1 cellular context compared by ENCODE assay signal in genomic region chr3:45693941-45694521, GRCh38.
TF ChIP-seq lines count a peak whose summit lies in the region.

No MANE protein-coding gene starts in this region.

TF ChIP-seq in HCT116, 20 proteins besides CTCF, POLR2A, EP300 and RAD21 (continued from another document):
- TF ChIP-seq, protein P1, sequence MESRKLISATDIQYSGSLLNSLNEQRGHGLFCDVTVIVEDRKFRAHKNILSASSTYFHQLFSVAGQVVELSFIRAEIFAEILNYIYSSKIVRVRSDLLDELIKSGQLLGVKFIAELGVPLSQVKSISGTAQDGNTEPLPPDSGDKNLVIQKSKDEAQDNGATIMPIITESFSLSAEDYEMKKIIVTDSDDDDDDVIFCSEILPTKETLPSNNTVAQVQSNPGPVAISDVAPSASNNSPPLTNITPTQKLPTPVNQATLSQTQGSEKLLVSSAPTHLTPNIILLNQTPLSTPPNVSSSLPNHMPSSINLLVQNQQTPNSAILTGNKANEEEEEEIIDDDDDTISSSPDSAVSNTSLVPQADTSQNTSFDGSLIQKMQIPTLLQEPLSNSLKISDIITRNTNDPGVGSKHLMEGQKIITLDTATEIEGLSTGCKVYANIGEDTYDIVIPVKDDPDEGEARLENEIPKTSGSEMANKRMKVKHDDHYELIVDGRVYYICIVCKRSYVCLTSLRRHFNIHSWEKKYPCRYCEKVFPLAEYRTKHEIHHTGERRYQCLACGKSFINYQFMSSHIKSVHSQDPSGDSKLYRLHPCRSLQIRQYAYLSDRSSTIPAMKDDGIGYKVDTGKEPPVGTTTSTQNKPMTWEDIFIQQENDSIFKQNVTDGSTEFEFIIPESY (IDR thresholded peaks at IDR 0.05; ENCODE audit: extremely low read depth, insufficient replicate concordance, low read length) = no peak
- TF ChIP-seq ELF1 (IDR thresholded peaks at IDR 0.05; ENCODE audit: borderline replicate concordance, low read depth) = no peak
